In genomic region chr6:116666869-116667268, GRCh38 we compare ENCODE assay signal across 9 cellular contexts. TPM values are rescaled to one million over a fixed set of nuclear protein-coding genes. Genes with fewer than 3 reads are reported as not detected.
DNase-seq lines count a peak whose midpoint lies in the region; ATAC-seq and TF ChIP-seq lines count a peak whose summit lies in the region.
"Had no signal": no experiment of that assay in that cellular context is flagged by ENCODE, and none has a peak within 500 bp of the region (broad histone marks: within the 10 kb centered on the region; RNA-seq: fewer than 3 reads in every experiment).

No MANE protein-coding gene starts in this region.

- no peak for TF ChIP-seq CTCF in WTC11 (IDR thresholded peaks at IDR 0.05)
- TF ChIP-seq CTCF in smooth muscle cell (IDR thresholded peaks at IDR 0.05; ENCODE audit: borderline replicate concordance, insufficient read depth, poor library complexity, severe bottlenecking): no peak
- TF ChIP-seq CTCF in foreskin fibroblast (IDR thresholded peaks at IDR 0.05; ENCODE audit: low read depth, low read length): no peak

- peaks cover 67% of the 10 kb centered on the region for H3K79me2 ChIP-seq in smooth muscle cell (ENCODE audit: low read depth)

- peak overlapping the region; percentile 99 for H3K4me2 ChIP-seq in smooth muscle cell

- peaks cover 33% of the 10 kb centered on the region for H3K36me3 Mint-ChIP-seq in activated CD4-positive, alpha-beta T cell treated with anti-CD3 and anti-CD28 coated beads, Interleukin-2, amount 10 ng/mL, durations not matched to agents 7 days and 5 days (ENCODE audit: low read depth)
- no peaks in the 10 kb centered on the region for H3K36me3 Mint-ChIP-seq in WTC11

- ATAC-seq in HG02973 (IDR thresholded peaks at IDR 0.05; ENCODE audit: unreplicated experiment) (peak; percentile 58), WTC11 (no peak)

- POLR2A ChIA-PET in activated CD4-positive, alpha-beta T cell treated with anti-CD3 and anti-CD28 coated beads, Interleukin-2, amount 10 ng/mL, durations not matched to agents 7 days and 5 days (lab: Charles Lee): interaction anchor here (0.6 to 0.8 kb wide), 2 partner anchors 15 to 33 kb away, joined by 3 to 6 read pairs; no protein-coding TSS in a partner anchor
- POLR2A ChIA-PET in WTC11 (lab: Charles Lee): no interaction called here

- peak overlapping the region; percentile 70 for H3K27ac Mint-ChIP-seq in activated CD4-positive, alpha-beta T cell treated with anti-CD3 and anti-CD28 coated beads, Interleukin-2, amount 10 ng/mL, durations not matched to agents 7 days and 5 days
- H3K27ac Mint-ChIP-seq in WTC11: no peak overlapping the region

- H3K4me3 Mint-ChIP-seq in activated CD4-positive, alpha-beta T cell treated with anti-CD3 and anti-CD28 coated beads, Interleukin-2, amount 10 ng/mL, durations not matched to agents 7 days and 5 days: peak overlapping the region; percentile 62
- H3K4me3 Mint-ChIP-seq in WTC11: peak overlapping the region; percentile 46

- H3K9me3 ChIP-seq in smooth muscle cell (replicated peaks; ENCODE audit: low read depth): no peaks in the 10 kb centered on the region

- no peak overlapping the region for H3K9ac ChIP-seq in smooth muscle cell (ENCODE audit: low read depth)

- no peaks in the 10 kb centered on the region for H3K9me3 Mint-ChIP-seq in activated CD4-positive, alpha-beta T cell treated with anti-CD3 and anti-CD28 coated beads, Interleukin-2, amount 10 ng/mL, durations not matched to agents 7 days and 5 days
- H3K9me3 Mint-ChIP-seq in WTC11: no peaks in the 10 kb centered on the region

- H3K27me3 ChIP-seq in smooth muscle cell (ENCODE audit: low read depth): no peaks in the 10 kb centered on the region

- H4K20me1 ChIP-seq in smooth muscle cell (ENCODE audit: low read depth): peaks cover 38% of the 10 kb centered on the region

- peaks cover 49% of the 10 kb centered on the region for H3K4me1 Mint-ChIP-seq in activated CD4-positive, alpha-beta T cell treated with anti-CD3 and anti-CD28 coated beads, Interleukin-2, amount 10 ng/mL, durations not matched to agents 7 days and 5 days
- H3K4me1 Mint-ChIP-seq in WTC11: peaks cover 15% of the 10 kb centered on the region

- H3K4me1 ChIP-seq in smooth muscle cell (ENCODE audit: low read depth): peaks cover 23% of the 10 kb centered on the region

- no peaks in the 10 kb centered on the region for H3K36me3 ChIP-seq in smooth muscle cell (ENCODE audit: low read depth)

- peak overlapping the region; percentile 97 for H3K4me3 ChIP-seq in smooth muscle cell
- H3K4me3 ChIP-seq in foreskin fibroblast (ENCODE audit: low read depth in 1 of 2, low read length in 2 of 2): peak overlapping the region in 1 of 2 donors; percentile 8

- no peaks in the 10 kb centered on the region for H3F3A ChIP-seq in smooth muscle cell (ENCODE audit: low read depth)

- peaks cover 2% of the 10 kb centered on the region for H3K27me3 Mint-ChIP-seq in activated CD4-positive, alpha-beta T cell treated with anti-CD3 and anti-CD28 coated beads, Interleukin-2, amount 10 ng/mL, durations not matched to agents 7 days and 5 days
- H3K27me3 Mint-ChIP-seq in WTC11 (ENCODE audit: low read depth): peaks cover under 1% of the 10 kb centered on the region; the same call in 1 of the 2 replicates

- no peak overlapping the region for H3K27ac ChIP-seq in smooth muscle cell (ENCODE audit: low read depth)

- CTCF ChIA-PET in activated CD4-positive, alpha-beta T cell treated with anti-CD3 and anti-CD28 coated beads, Interleukin-2, amount 10 ng/mL, durations not matched to agents 7 days and 5 days (lab: Charles Lee): interaction anchor here (0.6 to 1.9 kb wide), 3 partner anchors 14 to 551 kb away, joined by 3 to 5 read pairs (median 3); partner anchors contain the start of gene RWDD1
- CTCF ChIA-PET in WTC11 (lab: Charles Lee): no interaction called here

- 97% methylated on average over 1 of the region's 1 CpG for WGBS in smooth muscle cell (ENCODE audit: low lambda C conversion rate)

- DNase-seq in activated CD4-positive, alpha-beta T cell treated with anti-CD3 and anti-CD28 coated beads, Interleukin-2, amount 10 ng/mL, durations not matched to agents 7 days and 5 days: no peak
- no peak for DNase-seq in activated CD4-positive, alpha-beta T cell treated with anti-CD3 and anti-CD28 coated beads for 4 hours
- DNase-seq in WTC11 (ENCODE audit: low spot score) (no peak), smooth muscle cell (lab: John Stamatoyannopoulos, UW; ENCODE audit: unreplicated experiment) (no peak), NOMO-1 (lab: John Stamatoyannopoulos, UW; ENCODE audit: unreplicated experiment in 2 of 2) (no peak), foreskin fibroblast (no peak), NCI-H1105 treated with DMSO at 0.1 percent for 48 hours (lab: John Stamatoyannopoulos, UW) (no peak)
- DNase-seq: NCI-H526 treated with DMSO at 0.1 percent for 48 hours had no signal

- H2AFZ ChIP-seq in smooth muscle cell (ENCODE audit: low read depth): no peak overlapping the region

TF ChIP-seq in WTC11, 78 proteins besides CTCF, POLR2A, EP300 and RAD21 (continues in another document):
- no peak for TF ChIP-seq EMX1 (CRISPR knock-in tag; IDR thresholded peaks at IDR 0.05)
- no peak for TF ChIP-seq PRRX2 (CRISPR knock-in tag; IDR thresholded peaks at IDR 0.05)
- no peak for TF ChIP-seq SMAD4 (CRISPR knock-in tag; IDR thresholded peaks at IDR 0.05)
- no peak for TF ChIP-seq ZNF317 (CRISPR knock-in tag; IDR thresholded peaks at IDR 0.05; ENCODE audit: borderline replicate concordance, low read depth)
- no peak for TF ChIP-seq ATF2 (CRISPR knock-in tag; IDR thresholded peaks at IDR 0.05; ENCODE audit: borderline replicate concordance, low read depth)
- no peak for TF ChIP-seq GRHL2 (CRISPR knock-in tag; IDR thresholded peaks at IDR 0.05; ENCODE audit: insufficient replicate concordance, severe bottlenecking)
- TF ChIP-seq E2F5 (CRISPR knock-in tag; IDR thresholded peaks at IDR 0.05): no peak
- TF ChIP-seq FOXP1 (CRISPR knock-in tag; IDR thresholded peaks at IDR 0.05; ENCODE audit: borderline replicate concordance): no peak

RNA-seq across cellular contexts. Expression of gene ZUP1, which starts 1.7 kb away (rescaled TPM):
- 10 to 100 TPM; 15.8 to 18.6 TPM for total RNA-seq in activated CD4-positive, alpha-beta T cell treated with anti-CD3 and anti-CD28 coated beads, Interleukin-2, amount 10 ng/mL, durations not matched to agents 7 days and 5 days
- total RNA-seq in WTC11 (2021) (15.5 to 19.4 TPM (median 16.9 TPM) in 3 replicates), smooth muscle cell (18.2 and 24.7 TPM in 2 replicates)
- 11.4 and 13.6 TPM in 2 replicates for polyA plus RNA-seq in smooth muscle cell

RNA-seq across cellular contexts. Expression of gene KPNA5, which starts 14.1 kb away (rescaled TPM):
- 10 to 100 TPM; 10.1 to 14.1 TPM for total RNA-seq in activated CD4-positive, alpha-beta T cell treated with anti-CD3 and anti-CD28 coated beads, Interleukin-2, amount 10 ng/mL, durations not matched to agents 7 days and 5 days
- total RNA-seq in WTC11 (2021): 10.0 to 12.7 TPM (median 12.2 TPM) in 3 replicates
- 15.5 and 19.2 TPM in 2 replicates for total RNA-seq in smooth muscle cell
- 1.6 and 1.8 TPM in 2 replicates for polyA plus RNA-seq in smooth muscle cell

RNA-seq across cellular contexts. Expression of gene RSPH4A, which starts 50.6 kb away (rescaled TPM):
- total RNA-seq in activated CD4-positive, alpha-beta T cell treated with anti-CD3 and anti-CD28 coated beads, Interleukin-2, amount 10 ng/mL, durations not matched to agents 7 days and 5 days: under 1 TPM; 0.15 to 0.19 TPM
- total RNA-seq in WTC11 (2021): 0.34 to 0.57 TPM (median 0.34 TPM) in 3 replicates
- 0.22 and 0.49 TPM in 2 replicates for total RNA-seq in smooth muscle cell
- 0.24 TPM in 1 of 2 replicates, not detected in the other for polyA plus RNA-seq in smooth muscle cell
